ENCODE assay signal across 1 cellular context in the genomic region with DNA sequence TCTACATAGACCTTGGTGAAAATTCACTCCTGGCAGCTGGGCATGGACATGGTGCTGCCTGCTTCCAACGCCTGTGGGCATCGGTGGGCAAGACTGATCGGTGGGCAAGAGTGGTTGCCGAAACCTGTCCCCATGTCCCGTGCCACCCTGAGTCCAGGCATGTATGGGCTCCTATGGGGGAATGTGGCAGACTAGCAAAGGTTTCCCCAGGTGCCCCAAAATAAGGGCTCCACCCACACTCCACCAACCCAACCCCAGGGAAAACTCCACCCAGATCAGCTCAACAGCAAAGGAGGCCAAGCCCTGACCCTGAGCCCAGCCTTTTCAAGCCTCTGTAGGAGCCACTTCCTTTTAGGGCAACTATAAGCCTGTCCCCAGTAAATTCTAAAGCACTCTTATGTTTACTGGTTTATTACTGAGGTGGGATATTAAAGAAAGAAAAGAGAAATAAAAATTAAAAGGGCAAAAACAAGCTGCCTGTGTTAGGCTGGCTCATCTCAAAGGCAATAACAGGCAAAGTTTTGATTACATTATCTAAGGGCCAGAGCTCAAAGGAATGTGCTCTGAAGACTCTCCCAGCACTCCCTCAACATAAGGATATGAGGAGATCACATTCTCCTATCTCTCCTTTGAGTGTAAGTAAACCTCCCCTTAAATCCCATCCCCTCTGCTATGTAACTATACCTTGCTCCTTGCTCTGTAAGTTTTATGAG.
TF ChIP-seq lines count a peak whose summit lies in the region.

No MANE protein-coding gene starts in this region.

TF ChIP-seq in GM23338, 12 proteins besides CTCF, POLR2A, EP300 and RAD21 (continued from another document):
- TF ChIP-seq, protein P1, sequence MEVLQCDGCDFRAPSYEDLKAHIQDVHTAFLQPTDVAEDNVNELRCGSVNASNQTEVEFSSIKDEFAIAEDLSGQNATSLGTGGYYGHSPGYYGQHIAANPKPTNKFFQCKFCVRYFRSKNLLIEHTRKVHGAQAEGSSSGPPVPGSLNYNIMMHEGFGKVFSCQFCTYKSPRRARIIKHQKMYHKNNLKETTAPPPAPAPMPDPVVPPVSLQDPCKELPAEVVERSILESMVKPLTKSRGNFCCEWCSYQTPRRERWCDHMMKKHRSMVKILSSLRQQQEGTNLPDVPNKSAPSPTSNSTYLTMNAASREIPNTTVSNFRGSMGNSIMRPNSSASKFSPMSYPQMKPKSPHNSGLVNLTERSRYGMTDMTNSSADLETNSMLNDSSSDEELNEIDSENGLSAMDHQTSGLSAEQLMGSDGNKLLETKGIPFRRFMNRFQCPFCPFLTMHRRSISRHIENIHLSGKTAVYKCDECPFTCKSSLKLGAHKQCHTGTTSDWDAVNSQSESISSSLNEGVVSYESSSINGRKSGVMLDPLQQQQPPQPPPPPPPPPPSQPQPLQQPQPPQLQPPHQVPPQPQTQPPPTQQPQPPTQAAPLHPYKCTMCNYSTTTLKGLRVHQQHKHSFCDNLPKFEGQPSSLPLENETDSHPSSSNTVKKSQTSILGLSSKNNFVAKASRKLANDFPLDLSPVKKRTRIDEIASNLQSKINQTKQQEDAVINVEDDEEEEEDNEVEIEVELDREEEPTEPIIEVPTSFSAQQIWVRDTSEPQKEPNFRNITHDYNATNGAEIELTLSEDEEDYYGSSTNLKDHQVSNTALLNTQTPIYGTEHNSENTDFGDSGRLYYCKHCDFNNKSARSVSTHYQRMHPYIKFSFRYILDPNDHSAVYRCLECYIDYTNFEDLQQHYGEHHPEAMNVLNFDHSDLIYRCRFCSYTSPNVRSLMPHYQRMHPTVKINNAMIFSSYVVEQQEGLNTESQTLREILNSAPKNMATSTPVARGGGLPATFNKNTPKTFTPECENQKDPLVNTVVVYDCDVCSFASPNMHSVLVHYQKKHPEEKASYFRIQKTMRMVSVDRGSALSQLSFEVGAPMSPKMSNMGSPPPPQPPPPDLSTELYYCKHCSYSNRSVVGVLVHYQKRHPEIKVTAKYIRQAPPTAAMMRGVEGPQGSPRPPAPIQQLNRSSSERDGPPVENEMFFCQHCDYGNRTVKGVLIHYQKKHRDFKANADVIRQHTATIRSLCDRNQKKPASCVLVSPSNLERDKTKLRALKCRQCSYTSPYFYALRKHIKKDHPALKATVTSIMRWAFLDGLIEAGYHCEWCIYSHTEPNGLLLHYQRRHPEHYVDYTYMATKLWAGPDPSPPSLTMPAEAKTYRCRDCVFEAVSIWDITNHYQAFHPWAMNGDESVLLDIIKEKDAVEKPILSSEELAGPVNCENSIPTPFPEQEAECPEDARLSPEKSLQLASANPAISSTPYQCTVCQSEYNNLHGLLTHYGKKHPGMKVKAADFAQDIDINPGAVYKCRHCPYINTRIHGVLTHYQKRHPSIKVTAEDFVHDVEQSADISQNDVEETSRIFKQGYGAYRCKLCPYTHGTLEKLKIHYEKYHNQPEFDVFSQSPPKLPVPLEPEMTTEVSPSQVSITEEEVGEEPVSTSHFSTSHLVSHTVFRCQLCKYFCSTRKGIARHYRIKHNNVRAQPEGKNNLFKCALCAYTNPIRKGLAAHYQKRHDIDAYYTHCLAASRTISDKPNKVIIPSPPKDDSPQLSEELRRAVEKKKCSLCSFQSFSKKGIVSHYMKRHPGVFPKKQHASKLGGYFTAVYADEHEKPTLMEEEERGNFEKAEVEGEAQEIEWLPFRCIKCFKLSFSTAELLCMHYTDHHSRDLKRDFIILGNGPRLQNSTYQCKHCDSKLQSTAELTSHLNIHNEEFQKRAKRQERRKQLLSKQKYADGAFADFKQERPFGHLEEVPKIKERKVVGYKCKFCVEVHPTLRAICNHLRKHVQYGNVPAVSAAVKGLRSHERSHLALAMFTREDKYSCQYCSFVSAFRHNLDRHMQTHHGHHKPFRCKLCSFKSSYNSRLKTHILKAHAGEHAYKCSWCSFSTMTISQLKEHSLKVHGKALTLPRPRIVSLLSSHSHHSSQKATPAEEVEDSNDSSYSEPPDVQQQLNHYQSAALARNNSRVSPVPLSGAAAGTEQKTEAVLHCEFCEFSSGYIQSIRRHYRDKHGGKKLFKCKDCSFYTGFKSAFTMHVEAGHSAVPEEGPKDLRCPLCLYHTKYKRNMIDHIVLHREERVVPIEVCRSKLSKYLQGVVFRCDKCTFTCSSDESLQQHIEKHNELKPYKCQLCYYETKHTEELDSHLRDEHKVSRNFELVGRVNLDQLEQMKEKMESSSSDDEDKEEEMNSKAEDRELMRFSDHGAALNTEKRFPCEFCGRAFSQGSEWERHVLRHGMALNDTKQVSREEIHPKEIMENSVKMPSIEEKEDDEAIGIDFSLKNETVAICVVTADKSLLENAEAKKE (CRISPR knock-in tag; IDR thresholded peaks at IDR 0.05) = no peak
- no peak for TF ChIP-seq ZNF114 (CRISPR knock-in tag; IDR thresholded peaks at IDR 0.05)
- TF ChIP-seq ZNF331 (CRISPR knock-in tag; IDR thresholded peaks at IDR 0.05; ENCODE audit: low read depth) = no peak
- no peak for TF ChIP-seq EZH2phosphoT487 (IDR thresholded peaks at IDR 0.05; ENCODE audit: unreplicated experiment)
- TF ChIP-seq ETS1 (IDR thresholded peaks at IDR 0.05) = no peak
